ENCODE assay signal across 3 cellular contexts in the genomic region with DNA sequence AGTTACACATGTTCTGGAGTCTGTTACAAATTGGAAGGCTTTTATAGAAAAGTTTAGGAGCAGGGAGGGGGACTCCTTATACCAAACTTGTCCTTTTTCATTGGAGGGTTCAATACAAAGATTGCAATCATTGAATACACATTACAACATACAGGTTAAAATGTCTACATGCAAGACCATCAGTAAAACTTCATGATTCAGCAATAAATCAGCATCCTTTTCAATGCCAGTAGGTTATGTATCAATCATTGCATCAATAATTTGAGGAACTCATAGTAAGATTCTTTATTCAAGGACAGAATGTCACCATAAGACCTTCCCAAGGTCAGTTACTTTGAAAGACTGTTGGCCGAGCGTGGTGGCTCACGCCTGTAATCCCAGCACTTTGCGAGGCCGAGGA.
TF ChIP-seq lines count a peak whose summit lies in the region.

No MANE protein-coding gene starts in this region.

TF ChIP-seq in A549, 52 proteins besides CTCF, POLR2A, EP300 and RAD21:
- TF ChIP-seq JUNB (IDR thresholded peaks at IDR 0.05) (no peak), NPAS2 (CRISPR knock-in tag; IDR thresholded peaks at IDR 0.05; ENCODE audit: borderline replicate concordance) (no peak), MAFK (IDR thresholded peaks at IDR 0.05; ENCODE audit: partially characterized antibody) (peak; percentile 89), TFCP2L1 (CRISPR knock-in tag; IDR thresholded peaks at IDR 0.05) (no peak), HOXA7 (CRISPR knock-in tag; IDR thresholded peaks at IDR 0.05) (no peak), CBX2 (IDR thresholded peaks at IDR 0.05; ENCODE audit: borderline replicate concordance, low read depth) (no peak), HMGXB4 (CRISPR knock-in tag; IDR thresholded peaks at IDR 0.05; ENCODE audit: borderline replicate concordance) (no peak)
TF ChIP-seq in A549: peak in this region for 1.

TF ChIP-seq in IMR-90, 13 proteins besides CTCF, POLR2A, EP300 and RAD21:
- no peak for TF ChIP-seq ELK1 (IDR thresholded peaks at IDR 0.05; ENCODE audit: borderline replicate concordance, low read depth, low read length)
- no peak for TF ChIP-seq MXI1 (IDR thresholded peaks at IDR 0.05; ENCODE audit: borderline replicate concordance, low read depth, low read length)
- TF ChIP-seq FOS (IDR thresholded peaks at IDR 0.05; ENCODE audit: low read depth, low read length) = no peak
- TF ChIP-seq MAFK (IDR thresholded peaks at IDR 0.05; ENCODE audit: low read depth, low read length) = peak; percentile 82

TF ChIP-seq in H1, 55 proteins besides CTCF, POLR2A, EP300 and RAD21:
- TF ChIP-seq USF2 (IDR thresholded peaks at IDR 0.05; ENCODE audit: low read length) (no peak), ASH2L (IDR thresholded peaks at IDR 0.05; ENCODE audit: low read length) (no peak), MAFK (IDR thresholded peaks at IDR 0.05; ENCODE audit: low read depth, low read length) (peak; percentile 20; the same call in 1 of the 2 replicates)
